1 cellular context compared by ENCODE assay signal in genomic region chr3:137347132-137347531, GRCh38.
TF ChIP-seq lines count a peak whose summit lies in the region.

No MANE protein-coding gene starts in this region.

TF ChIP-seq in GM12878, 131 proteins besides CTCF, POLR2A, EP300 and RAD21:
- no peak for TF ChIP-seq FOXK2 (IDR thresholded peaks at IDR 0.05)
- no peak for TF ChIP-seq ZNF274 (IDR thresholded peaks at IDR 0.05; ENCODE audit: insufficient read depth, insufficient read length)
- no peak for TF ChIP-seq SREBF1 (IDR thresholded peaks at IDR 0.05; ENCODE audit: low read length)
- no peak for TF ChIP-seq TAF1 (IDR thresholded peaks at IDR 0.05; ENCODE audit: borderline replicate concordance, low read depth, low read length)
- no peak for TF ChIP-seq CREM (IDR thresholded peaks at IDR 0.05; ENCODE audit: low read depth)
- TF ChIP-seq EED (IDR thresholded peaks at IDR 0.05; ENCODE audit: low read depth): no peak
- TF ChIP-seq POLR2AphosphoS2 (IDR thresholded peaks at IDR 0.05; ENCODE audit: low read depth, low read length): no peak
- TF ChIP-seq SREBF2 (IDR thresholded peaks at IDR 0.05; ENCODE audit: low read length): no peak
- TF ChIP-seq HDAC6 (IDR thresholded peaks at IDR 0.05; ENCODE audit: unreplicated experiment): no peak
- no peak for TF ChIP-seq NFIC (IDR thresholded peaks at IDR 0.05; ENCODE audit: low read depth, low read length)
- TF ChIP-seq NR2C2 (IDR thresholded peaks at IDR 0.05; ENCODE audit: borderline replicate concordance, control insufficient read depth, insufficient read length, low read depth): no peak
- no peak for TF ChIP-seq KAT2A (conservative IDR thresholded peaks at IDR 0.05; ENCODE audit: control insufficient read depth, low read depth, low read length)
- TF ChIP-seq HSF1 (IDR thresholded peaks at IDR 0.05; ENCODE audit: low read depth, low read length): no peak
- no peak for TF ChIP-seq IRF3 (IDR thresholded peaks at IDR 0.05)
- TF ChIP-seq ZBTB4 (CRISPR knock-in tag; IDR thresholded peaks at IDR 0.05): no peak
